Comparison of ENCODE assay signal across 17 cellular contexts in genomic region chr1:18890704-18891103, GRCh38. TPM values are rescaled to one million over a fixed set of nuclear protein-coding genes. Genes with fewer than 3 reads are reported as not detected.
DNase-seq lines count a peak whose midpoint lies in the region; ATAC-seq, FAIRE-seq and TF ChIP-seq lines count a peak whose summit lies in the region.
"Had no signal": no experiment of that assay in that cellular context is flagged by ENCODE, and none has a peak within 500 bp of the region (broad histone marks: within the 10 kb centered on the region; RNA-seq: fewer than 3 reads in every experiment).

No MANE protein-coding gene starts in this region.

- no peak overlapping the region for H3K27ac ChIP-seq in HepG2 (ENCODE audit: extremely low read length, insufficient read depth, low read length)
- H3K27ac ChIP-seq in temporal lobe (ENCODE audit: low read depth, low read length), result peak overlapping the region; percentile 27
- H3K27ac ChIP-seq in vagina, result no peak overlapping the region
- H3K27ac ChIP-seq: SJSA1 had no signal

- no peak for ATAC-seq in HepG2
- ATAC-seq in naive thymus-derived CD8-positive, alpha-beta T cell, result no peak
- ATAC-seq: activated CD8-positive, alpha-beta T cell treated with anti-CD3 and anti-CD28 coated beads, Interleukin-2, amount 10 ng/mL, durations not matched to agents 7 days and 5 days; CD8-positive, alpha-beta T cell had no signal

- CTCF ChIA-PET in HepG2 (lab: Yijun Ruan, JAX; ENCODE audit: low intra/inter-chr PET ratio, low total read pairs), result no interaction called here

- no peak for FAIRE-seq in HepG2 (lab: Jason Lieb, UNC)
- FAIRE-seq: TTC549 had no signal

- H4K20me1 ChIP-seq in HepG2 (ENCODE audit: insufficient read depth, low read length), result peaks cover 70% of the 10 kb centered on the region

- no peaks in the 10 kb centered on the region for H3K27me3 ChIP-seq in MG63
- no peaks in the 10 kb centered on the region for H3K27me3 ChIP-seq in HepG2 (ENCODE audit: control insufficient read depth in 1 of 2, insufficient read depth in 2 of 2, low read length in 2 of 2)
- H3K27me3 ChIP-seq in vagina, result no peaks in the 10 kb centered on the region
- H3K27me3 ChIP-seq: SJSA1 had no signal

- H3K27ac Mint-ChIP-seq in naive thymus-derived CD8-positive, alpha-beta T cell, result no peak overlapping the region
- H3K27ac Mint-ChIP-seq: activated CD8-positive, alpha-beta T cell treated with anti-CD3 and anti-CD28 coated beads, Interleukin-2, amount 10 ng/mL, durations not matched to agents 7 days and 5 days; CD8-positive, alpha-beta T cell had no signal

- TF ChIP-seq CTCF in HepG2 (CRISPR knock-in tag; IDR thresholded peaks at IDR 0.05) (no peak), vagina (IDR thresholded peaks at IDR 0.05) (no peak)

- TF ChIP-seq EP300 in HepG2 (IDR thresholded peaks at IDR 0.05; ENCODE audit: low read depth in 2 of 2, low read length in 2 of 2) (no peak), HepG2 (CRISPR knock-in tag; IDR thresholded peaks at IDR 0.05; ENCODE audit: borderline replicate concordance) (no peak)

- H3K9me3 ChIP-seq in MG63 (no peaks in the 10 kb centered on the region), HepG2 (ENCODE audit: low read length) (no peaks in the 10 kb centered on the region), vagina (no peaks in the 10 kb centered on the region)
- H3K9me3 ChIP-seq: SJSA1 had no signal

- 68% methylated on average over 3 of the region's 3 CpGs for WGBS in HepG2 (ENCODE audit: low lambda C conversion rate)

- no peaks in the 10 kb centered on the region for H3K36me3 Mint-ChIP-seq in naive thymus-derived CD8-positive, alpha-beta T cell
- H3K36me3 Mint-ChIP-seq: CD8-positive, alpha-beta T cell had no signal

- BruUV-seq in HepG2 (replicated peaks; lab: Mats Ljungman, UMichigan), result no TSS peak

- no peak for TF ChIP-seq POLR2A in HepG2 (IDR thresholded peaks at IDR 0.05; ENCODE audit: insufficient read depth in 1 of 2, low read depth in 2 of 2, low read length in 2 of 2)
- TF ChIP-seq POLR2A in vagina (IDR thresholded peaks at IDR 0.05), result no peak

- 0 out of 2 replicates have a peak overlapping the region, but pooled peaks have one; percentile 4 for H3K4me2 ChIP-seq in HepG2 (ENCODE audit: low read depth, low read length)

- peaks cover 0 to 1% (median 0%) of the 10 kb centered on the region in 4 donors for H3K4me1 Mint-ChIP-seq in naive thymus-derived CD8-positive, alpha-beta T cell

- H3K4me1 ChIP-seq in HepG2 (ENCODE audit: insufficient read depth, low read length) (peaks cover 52% of the 10 kb centered on the region), vagina (peaks cover 3% of the 10 kb centered on the region)

- no peaks in the 10 kb centered on the region for H3K9me3 Mint-ChIP-seq in naive thymus-derived CD8-positive, alpha-beta T cell
- H3K9me3 Mint-ChIP-seq: CD8-positive, alpha-beta T cell had no signal

- no peak overlapping the region for H3K4me3 Mint-ChIP-seq in naive thymus-derived CD8-positive, alpha-beta T cell
- H3K4me3 Mint-ChIP-seq: activated CD8-positive, alpha-beta T cell treated with anti-CD3 and anti-CD28 coated beads, Interleukin-2, amount 10 ng/mL, durations not matched to agents 7 days and 5 days; CD8-positive, alpha-beta T cell had no signal

- H3K4me3 ChIP-seq in MG63, result no peak overlapping the region
- H3K4me3 ChIP-seq in HepG2 (replicated peaks in 1 of 3; ENCODE audit: insufficient read depth in 1 of 3, low read depth in 2 of 3, low read length in 3 of 3), result no peak overlapping the region
- no peak overlapping the region for H3K4me3 ChIP-seq in vagina
- H3K4me3 ChIP-seq: SJSA1 had no signal

- TF ChIP-seq RAD21 in HepG2 (CRISPR knock-in tag; IDR thresholded peaks at IDR 0.05), result no peak

- no peaks in the 10 kb centered on the region for H3K27me3 Mint-ChIP-seq in naive thymus-derived CD8-positive, alpha-beta T cell

- in situ Hi-C loops in HepG2 (cut with HindIII; ENCODE audit: extremely low pct_ligation_motif_present, low pct_unique_long_range_greater_than_20kb), result no loop called here

- DNase-seq in MG63 (peak; percentile 82), dedifferentiated amniotic fluid mesenchymal stem cell (ENCODE audit: extremely low spot score) (peak; percentile 55), HepG2 (ENCODE audit: low spot score) (no peak), NCI-H524 (lab: John Stamatoyannopoulos, UW) (no peak), NCI-H345 treated with DMSO at 0.1 percent for 48 hours (lab: John Stamatoyannopoulos, UW; ENCODE audit: unreplicated experiment) (no peak), vagina (ENCODE audit: extremely low spot score in 2 of 2) (no peak)
- DNase-seq in naive thymus-derived CD8-positive, alpha-beta T cell, result no peak
- DNase-seq: activated CD8-positive, alpha-beta T cell treated with anti-CD3 and anti-CD28 coated beads, Interleukin-2, amount 10 ng/mL, durations not matched to agents 7 days and 5 days; CD8-positive, alpha-beta T cell; cerebellar nuclear complex; NCI-H2171; stimulated activated CD4-positive, alpha-beta T cell treated with anti-CD3 and anti-CD28 coated beads, Interleukin-2, amount 100 ng/mL, for 48 hours had no signal

- POLR2A ChIA-PET in HepG2 (lab: Yijun Ruan, JAX), result interaction anchor here (0.8 kb wide), 1 partner anchor 10 kb away, joined by 3 read pairs; no protein-coding TSS in a partner anchor
- POLR2A ChIA-PET in naive thymus-derived CD8-positive, alpha-beta T cell (lab: Charles Lee), result interaction anchor here (0.7 kb wide), 1 partner anchor 162 kb away, joined by 3 read pairs; no protein-coding TSS in a partner anchor

- peaks cover 51% of the 10 kb centered on the region for H3K79me2 ChIP-seq in HepG2 (ENCODE audit: insufficient read depth, low read length)

- no peak overlapping the region for H2AFZ ChIP-seq in HepG2 (ENCODE audit: low read length)

- H3K9ac ChIP-seq in HepG2 (ENCODE audit: insufficient read depth, low read depth, low read length), result no peak overlapping the region

- intact Hi-C loops in HepG2 (cut with micrococcal nuclease; ENCODE audit: unreplicated experiment), result no loop called here
- intact Hi-C loops in vagina (cut with DNase I), result no loop called here

- H3K36me3 ChIP-seq in MG63 (no peaks in the 10 kb centered on the region), HepG2 (replicated peaks in 1 of 2; ENCODE audit: control insufficient read depth in 1 of 2, insufficient read depth in 2 of 2, low read length in 2 of 2) (peaks cover 24 to 53% of the 10 kb centered on the region in 2 experiments), vagina (no peaks in the 10 kb centered on the region)
- H3K36me3 ChIP-seq: SJSA1 had no signal

RNA-seq across cellular contexts. Expression of gene ALDH4A1, which starts 11.7 kb away (rescaled TPM):
- total RNA-seq in MG63 (2014; rRNA removed; shearing (Covaris generic); ENCODE audit: low replicate concordance), result 5.3 and 23.6 TPM in 2 replicates
- total RNA-seq in HepG2 (2016; rRNA removed; fragmentation: Illumina TruSeq; extraction: Trizol), result 58.5 and 76.4 TPM in 2 replicates
- total RNA-seq in HepG2 (2016; cell fraction: cytosol; rRNA removed; fragmentation: Illumina TruSeq; extraction: Trizol; ENCODE audit: low read depth), result 7.2 and 7.7 TPM in 2 replicates
- 53.0 and 79.3 TPM in 2 replicates for total RNA-seq in HepG2 (2016; cell fraction: insoluble cytoplasmic fraction; rRNA removed; fragmentation: Illumina TruSeq; extraction: Trizol)
- total RNA-seq in HepG2 (2016; cell fraction: membrane; rRNA removed; fragmentation: Illumina TruSeq; extraction: Trizol), result 22.0 and 22.8 TPM in 2 replicates
- total RNA-seq in HepG2 (2016; cell fraction: nucleus; rRNA removed; fragmentation: Illumina TruSeq; extraction: Trizol), result 52.1 and 60.8 TPM in 2 replicates
- polyA plus RNA-seq in HepG2 (2011; rRNA removed), result 229 and 240 TPM in 2 replicates
- 210 and 362 TPM in 2 replicates for polyA plus RNA-seq in HepG2 (2011; cell fraction: cytosol; rRNA removed)
- 328 and 432 TPM in 2 replicates for polyA plus RNA-seq in HepG2 (2011; cell fraction: nucleus; rRNA removed)
- polyA plus RNA-seq in HepG2 (2012), result 87.2 and 88.3 TPM in 2 replicates
- 7.1 and 8.1 TPM in 2 replicates for polyA plus RNA-seq in HepG2 (2016; cell fraction: cytosol; fragmentation: Illumina TruSeq; extraction: Trizol; ENCODE audit: low read depth)
- 53.0 and 59.0 TPM in 2 replicates for polyA plus RNA-seq in HepG2 (2016; cell fraction: insoluble cytoplasmic fraction; fragmentation: Illumina TruSeq; extraction: Trizol; ENCODE audit: low read depth)
- polyA plus RNA-seq in HepG2 (2016; cell fraction: membrane; fragmentation: Illumina TruSeq; extraction: Trizol; ENCODE audit: low read depth), result 16.0 and 17.1 TPM in 2 replicates
- polyA plus RNA-seq in HepG2 (2016; cell fraction: nucleus; fragmentation: Illumina TruSeq; extraction: Trizol; ENCODE audit: insufficient read depth, low read depth), result 91.4 and 94.6 TPM in 2 replicates
- 12.3 and 373 TPM in 2 replicates for polyA minus RNA-seq in HepG2 (2011; rRNA and poly(A)+ RNA removed; ENCODE audit: low replicate concordance)
- polyA minus RNA-seq in HepG2 (2011; cell fraction: cytosol; rRNA and poly(A)+ RNA removed), result 140 and 148 TPM in 2 replicates
- 129 and 138 TPM in 2 replicates for polyA minus RNA-seq in HepG2 (2011; cell fraction: nucleus; rRNA and poly(A)+ RNA removed)
- total RNA-seq in temporal lobe, result 4.9 TPM
- total RNA-seq in naive thymus-derived CD8-positive, alpha-beta T cell, result 1 to 10 TPM; 1.6 to 2.5 TPM
- 1 to 10 TPM in 1 of 3 donors, under 1 TPM in 2; 0.31 to 2.0 (median 0.39) TPM for polyA plus RNA-seq in naive thymus-derived CD8-positive, alpha-beta T cell
- 39.5 TPM for total RNA-seq in vagina

RNA-seq across cellular contexts. Expression of gene TAS1R2, which starts 31.2 kb away (rescaled TPM):
- total RNA-seq in MG63 (2014; rRNA removed; shearing (Covaris generic); ENCODE audit: low replicate concordance), result not detected in 2 replicates
- total RNA-seq in HepG2 (2016; rRNA removed; fragmentation: Illumina TruSeq; extraction: Trizol), result not detected in 2 replicates
- total RNA-seq in HepG2 (2016; cell fraction: cytosol; rRNA removed; fragmentation: Illumina TruSeq; extraction: Trizol; ENCODE audit: low read depth), result not detected in 2 replicates
- total RNA-seq in HepG2 (2016; cell fraction: insoluble cytoplasmic fraction; rRNA removed; fragmentation: Illumina TruSeq; extraction: Trizol), result not detected in 2 replicates
- total RNA-seq in HepG2 (2016; cell fraction: membrane; rRNA removed; fragmentation: Illumina TruSeq; extraction: Trizol), result not detected in 2 replicates
- total RNA-seq in HepG2 (2016; cell fraction: nucleus; rRNA removed; fragmentation: Illumina TruSeq; extraction: Trizol), result not detected in 2 replicates
- not detected in 2 replicates for polyA plus RNA-seq in HepG2 (2011; rRNA removed)
- 0.01 TPM in 1 of 2 replicates, not detected in the other for polyA plus RNA-seq in HepG2 (2011; cell fraction: cytosol; rRNA removed)
- 0.08 and 0.16 TPM in 2 replicates for polyA plus RNA-seq in HepG2 (2011; cell fraction: nucleus; rRNA removed)
- 0.09 TPM in 1 of 2 replicates, not detected in the other for polyA plus RNA-seq in HepG2 (2012)
- not detected in 2 replicates for polyA plus RNA-seq in HepG2 (2016; cell fraction: cytosol; fragmentation: Illumina TruSeq; extraction: Trizol; ENCODE audit: low read depth)
- polyA plus RNA-seq in HepG2 (2016; cell fraction: insoluble cytoplasmic fraction; fragmentation: Illumina TruSeq; extraction: Trizol; ENCODE audit: low read depth), result not detected in 2 replicates
- not detected in 2 replicates for polyA plus RNA-seq in HepG2 (2016; cell fraction: membrane; fragmentation: Illumina TruSeq; extraction: Trizol; ENCODE audit: low read depth)
- not detected in 2 replicates for polyA plus RNA-seq in HepG2 (2016; cell fraction: nucleus; fragmentation: Illumina TruSeq; extraction: Trizol; ENCODE audit: insufficient read depth, low read depth)
- not detected in 2 replicates for polyA minus RNA-seq in HepG2 (2011; rRNA and poly(A)+ RNA removed; ENCODE audit: low replicate concordance)
- polyA minus RNA-seq in HepG2 (2011; cell fraction: cytosol; rRNA and poly(A)+ RNA removed), result not detected in 2 replicates
- not detected in 2 replicates for polyA minus RNA-seq in HepG2 (2011; cell fraction: nucleus; rRNA and poly(A)+ RNA removed)
- not detected for total RNA-seq in temporal lobe
- not detected for total RNA-seq in naive thymus-derived CD8-positive, alpha-beta T cell
- not detected for polyA plus RNA-seq in naive thymus-derived CD8-positive, alpha-beta T cell
- total RNA-seq in vagina, result 0.98 TPM
- total RNA-seq: activated CD8-positive, alpha-beta T cell treated with anti-CD3 and anti-CD28 coated beads, Interleukin-2, amount 10 ng/mL, durations not matched to agents 7 days and 5 days; CD8-positive, alpha-beta T cell; epithelial cell of proximal tubule; mononuclear cell; SJSA1 had no signal

Comparison
In these comparisons a context has a peak if more than half of its experiments do, and no peak if none do; other contexts are left out.
1. DNase-seq: peak in MG63 (single experiment) and dedifferentiated amniotic fluid mesenchymal stem cell (single experiment); none in HepG2 (single experiment), NCI-H524 (0 of 2), NCI-H345 treated with DMSO at 0.1 percent for 48 hours (single experiment), naive thymus-derived CD8-positive, alpha-beta T cell (0 of 10) and vagina (0 of 2).